Comparison of ENCODE assay signal across 21 cellular contexts in the genomic region with DNA sequence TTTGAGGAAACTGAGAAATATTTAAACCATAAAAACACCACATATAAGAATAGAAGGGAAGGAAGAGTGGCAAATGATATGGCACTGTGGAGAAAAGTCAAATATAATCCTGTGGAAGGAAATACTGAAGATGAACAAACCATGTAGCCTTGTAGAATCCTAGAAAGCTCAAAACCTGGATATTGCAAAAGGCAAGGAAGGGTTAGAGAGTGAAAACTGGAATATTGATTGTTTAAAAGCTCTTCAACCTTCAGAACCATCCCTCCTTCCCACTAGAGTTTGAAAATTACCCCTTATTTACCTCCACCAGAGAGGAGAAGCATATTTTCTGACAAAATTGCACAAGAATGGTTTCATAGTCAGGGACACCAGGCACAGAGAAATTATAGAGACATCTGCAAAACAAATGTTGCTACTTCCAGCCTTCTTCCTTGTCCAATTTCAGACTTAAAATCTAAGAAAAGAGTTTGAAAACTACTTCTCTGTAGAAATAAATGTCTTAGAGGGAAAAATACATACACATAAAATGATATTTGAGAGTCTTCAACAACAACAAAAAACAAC. TPM values are rescaled to one million over a fixed set of nuclear protein-coding genes. Genes with fewer than 3 reads are reported as not detected.
DNase-seq lines count a peak whose midpoint lies in the region; ATAC-seq and TF ChIP-seq lines count a peak whose summit lies in the region.
"Had no signal": no experiment of that assay in that cellular context is flagged by ENCODE, and none has a peak within 500 bp of the region (broad histone marks: within the 10 kb centered on the region; RNA-seq: fewer than 3 reads in every experiment).

No MANE protein-coding gene starts in this region.

- intact Hi-C loops in left ventricle myocardium inferior (cut with micrococcal nuclease) (no loop called here), Right ventricle myocardium inferior (cut with DNase I) (no loop called here), tibial artery (cut with DNase I; ENCODE audit: low total_unique reads) (no loop called here)
- intact Hi-C loops in activated naive CD4-positive, alpha-beta T cell treated with anti-CD3 and anti-CD28 coated beads for 36 hours (cut with micrococcal nuclease) = no loop called here

- H3K27me3 ChIP-seq in left ventricle myocardium inferior (ENCODE audit: low read depth) (no peaks in the 10 kb centered on the region), tibial artery (no peaks in the 10 kb centered on the region), MG63 (no peaks in the 10 kb centered on the region)
- H3K27me3 ChIP-seq: BLaER1 had no signal

- peaks cover 29% of the 10 kb centered on the region for H3K36me3 Mint-ChIP-seq in HFFc6 (ENCODE audit: low read depth)
- H3K36me3 Mint-ChIP-seq in chondrocyte (ENCODE audit: low read depth) = peaks cover 37% of the 10 kb centered on the region
- H3K36me3 Mint-ChIP-seq in activated naive CD4-positive, alpha-beta T cell treated with anti-CD3 and anti-CD28 coated beads for 36 hours (ENCODE audit: low read depth) = no peaks in the 10 kb centered on the region

- TF ChIP-seq CTCF in left ventricle myocardium inferior (IDR thresholded peaks at IDR 0.05; ENCODE audit: borderline replicate concordance) (no peak), HFFc6 (IDR thresholded peaks at IDR 0.05) (no peak), chondrocyte (IDR thresholded peaks at IDR 0.05) (no peak), tibial artery (IDR thresholded peaks at IDR 0.05) (no peak)

- CTCF ChIA-PET in activated naive CD4-positive, alpha-beta T cell treated with anti-CD3 and anti-CD28 coated beads for 36 hours (lab: Charles Lee) = no interaction called here

- H3K4me1 Mint-ChIP-seq in HFFc6 (ENCODE audit: low read depth) (peaks cover 28% of the 10 kb centered on the region), chondrocyte (ENCODE audit: low read depth) (peaks cover 40% of the 10 kb centered on the region)
- no peaks in the 10 kb centered on the region for H3K4me1 Mint-ChIP-seq in activated naive CD4-positive, alpha-beta T cell treated with anti-CD3 and anti-CD28 coated beads for 36 hours (ENCODE audit: low read depth)

- no peak overlapping the region for H3K4me3 ChIP-seq in left ventricle myocardium inferior
- no peak overlapping the region for H3K4me3 ChIP-seq in tibial artery
- H3K4me3 ChIP-seq in MG63 = no peak overlapping the region
- H3K4me3 ChIP-seq: BLaER1 had no signal

- H3K4me3 Mint-ChIP-seq in HFFc6 (no peak overlapping the region), chondrocyte (ENCODE audit: unreplicated experiment) (no peak overlapping the region)
- no peak overlapping the region for H3K4me3 Mint-ChIP-seq in activated naive CD4-positive, alpha-beta T cell treated with anti-CD3 and anti-CD28 coated beads for 36 hours
- H3K4me3 Mint-ChIP-seq: CD4-positive, alpha-beta T cell had no signal

- H3K27ac ChIP-seq in left ventricle myocardium inferior (replicated peaks) (peak overlapping the region; percentile 29), tibial artery (peak overlapping the region; percentile 36 to 43)
- H3K27ac ChIP-seq: BLaER1, KMS-11 had no signal

- H3K9me3 ChIP-seq in left ventricle myocardium inferior (replicated peaks) (peaks cover 13% of the 10 kb centered on the region), tibial artery (no peaks in the 10 kb centered on the region), MG63 (peaks cover 10% of the 10 kb centered on the region)

- H3K36me3 ChIP-seq in left ventricle myocardium inferior = no peaks in the 10 kb centered on the region
- no peaks in the 10 kb centered on the region for H3K36me3 ChIP-seq in tibial artery
- H3K36me3 ChIP-seq in MG63 = peaks cover 25% of the 10 kb centered on the region
- H3K36me3 ChIP-seq: BLaER1 had no signal

- no peak for ATAC-seq in Right ventricle myocardium inferior
- ATAC-seq: SK-N-SH treated with all-trans-retinoic acid at 6 μM for 48 hours had no signal

- H3K9me3 Mint-ChIP-seq in HFFc6 (no peaks in the 10 kb centered on the region), chondrocyte (ENCODE audit: low read depth) (peaks cover 20% of the 10 kb centered on the region)
- no peaks in the 10 kb centered on the region for H3K9me3 Mint-ChIP-seq in activated naive CD4-positive, alpha-beta T cell treated with anti-CD3 and anti-CD28 coated beads for 36 hours

- H3K27ac Mint-ChIP-seq in HFFc6 (0 out of 2 replicates have a peak overlapping the region, but pooled peaks have one; percentile 2), chondrocyte (ENCODE audit: unreplicated experiment) (peak overlapping the region; percentile 60)
- no peak overlapping the region for H3K27ac Mint-ChIP-seq in activated naive CD4-positive, alpha-beta T cell treated with anti-CD3 and anti-CD28 coated beads for 36 hours
- H3K27ac Mint-ChIP-seq: CD4-positive, alpha-beta T cell had no signal

- H3K27me3 Mint-ChIP-seq in HFFc6 (ENCODE audit: insufficient read depth) (no peaks in the 10 kb centered on the region; the same call in 1 of the 2 replicates), chondrocyte (ENCODE audit: low read depth) (no peaks in the 10 kb centered on the region)
- H3K27me3 Mint-ChIP-seq in activated naive CD4-positive, alpha-beta T cell treated with anti-CD3 and anti-CD28 coated beads for 36 hours (ENCODE audit: low read depth) = peaks cover 35% of the 10 kb centered on the region

- H3K4me1 ChIP-seq in left ventricle myocardium inferior = peaks cover 36% of the 10 kb centered on the region
- H3K4me1 ChIP-seq in tibial artery = peaks cover 0 to 66% (median 27%) of the 10 kb centered on the region in 4 donors

- DNase-seq in left ventricle myocardium inferior (no peak), Right ventricle myocardium inferior (ENCODE audit: missing footprints) (no peak), HFFc6 (no peak), chondrocyte (ENCODE audit: low spot score) (no peak), tibial artery (no peak), MG63 (no peak), NCI-H345 (lab: John Stamatoyannopoulos, UW) (no peak)
- DNase-seq in activated naive CD4-positive, alpha-beta T cell treated with anti-CD3 and anti-CD28 coated beads for 36 hours = no peak
- DNase-seq: CD4-positive, alpha-beta T cell; COR-L47; DMS79; H7; MV-4-11; NCI-H1417; NCI-H1694 treated with DMSO at 0.1 percent for 48 hours; NCI-H2081 treated with DMSO at 0.1 percent for 48 hours; NCI-H2171 treated with DMSO at 0.1 percent for 48 hours; NCI-H69 had no signal

RNA-seq across cellular contexts. Expression of gene ANTXR1, which starts 48.0 kb away (rescaled TPM):
- 23.3 TPM for total RNA-seq in left ventricle myocardium inferior
- 31.9 TPM for total RNA-seq in Right ventricle myocardium inferior
- 100 to 1,000 TPM in 5 of 6 experiments, 10 to 100 TPM in 1; 98.0 to 137 (median 124) TPM for total RNA-seq in HFFc6 (2021; fragmentation: NEBNext Ultra II Directional; extraction: Animal tissue kit (Norgen Biotek cat#: 25700))
- total RNA-seq in chondrocyte = 207 to 351 TPM (median 347 TPM) in 3 replicates
- total RNA-seq in MG63 (2014; rRNA removed; shearing (Covaris generic); ENCODE audit: low replicate concordance) = 48.6 and 51.1 TPM in 2 replicates
- total RNA-seq in activated naive CD4-positive, alpha-beta T cell treated with anti-CD3 and anti-CD28 coated beads for 36 hours = under 1 TPM in 1 of 2 experiments, not detected in 1; 0.17 TPM
- total RNA-seq: CD4-positive, alpha-beta T cell had no signal

Comparison
In these comparisons a context has a peak if more than half of its experiments do, and no peak if none do; other contexts are left out.
1. RNA of gene ANTXR1, which starts 48.0 kb away (total RNA-seq): 207 to 351 TPM in chondrocyte, 98.0 to 137 TPM in HFFc6, 48.6 to 51.1 TPM in MG63, 31.9 TPM in Right ventricle myocardium inferior (single experiment) and 23.3 TPM in left ventricle myocardium inferior (single experiment); 0.17 TPM in activated naive CD4-positive, alpha-beta T cell treated with anti-CD3 and anti-CD28 coated beads for 36 hours; every median in the first group is over 10 times any median in the second.